ENCODE assay signal across 24 cellular contexts in genomic region chr6:147751232-147751631, GRCh38.
"Had no signal": no experiment of that assay in that cellular context is flagged by ENCODE, and none has a peak within 500 bp of the region (broad histone marks: within the 10 kb centered on the region; RNA-seq: fewer than 3 reads in every experiment).

No MANE protein-coding gene starts in this region.

- H3K4me1 ChIP-seq: esophagus muscularis mucosa, foreskin keratinocyte, gastroesophageal sphincter, heart left ventricle, left lung had no signal

- DNase-seq: dermis blood vessel endothelial cell; dorsolateral prefrontal cortex; effector CD4-positive, alpha-beta T cell; effector memory CD4-positive, alpha-beta T cell; foreskin keratinocyte; heart left ventricle; hypothalamus; immature natural killer cell; islet precursor cell; kidney; kidney glomerular epithelial cell; left colon; left lung; left ventricle myocardium superior; lower lobe of right lung; mesenchymal stem cell; mucosa of descending colon; naive B cell; naive thymus-derived CD8-positive, alpha-beta T cell had no signal

- H3K4me3 ChIP-seq: coronary artery, dorsolateral prefrontal cortex, esophagus muscularis mucosa, gastroesophageal sphincter, heart left ventricle, hepatocyte, left lung, lower lobe of right lung, mucosa of descending colon had no signal

- H3K4me2 ChIP-seq: hepatocyte had no signal

- H3K36me3 Mint-ChIP-seq: immature natural killer cell, mesothelial cell of epicardium, naive B cell had no signal

- H3K27me3 Mint-ChIP-seq: naive B cell had no signal

- H3K4me3 Mint-ChIP-seq: immature natural killer cell; mesothelial cell of epicardium; naive B cell; naive thymus-derived CD8-positive, alpha-beta T cell had no signal

- H3K27ac Mint-ChIP-seq: immature natural killer cell; mesothelial cell of epicardium; naive B cell; naive thymus-derived CD8-positive, alpha-beta T cell had no signal

- H2AFZ ChIP-seq: hepatocyte had no signal

- H3K9me3 ChIP-seq: left lung, mucosa of descending colon had no signal

- H3K27me3 ChIP-seq: dorsolateral prefrontal cortex, esophagus muscularis mucosa, foreskin keratinocyte, gastroesophageal sphincter, heart left ventricle, hepatocyte, left lung had no signal

- H3K36me3 ChIP-seq: esophagus muscularis mucosa, gastroesophageal sphincter, heart left ventricle, left lung, lower lobe of right lung had no signal

- H3K79me2 ChIP-seq: hepatocyte had no signal

- H3K4me1 Mint-ChIP-seq: immature natural killer cell; naive B cell; naive thymus-derived CD8-positive, alpha-beta T cell had no signal

- ATAC-seq: foreskin keratinocyte; gastroesophageal sphincter; heart left ventricle; left colon; left lung; left ventricle myocardium superior; lower lobe of right lung; mucosa of descending colon; naive thymus-derived CD8-positive, alpha-beta T cell had no signal

- H3K27ac ChIP-seq: coronary artery, dorsolateral prefrontal cortex, esophagus muscularis mucosa, foreskin keratinocyte, gastroesophageal sphincter, heart left ventricle, hepatocyte, left lung, lower lobe of right lung had no signal
